In genomic region chr7:23712368-23713284, GRCh38 we compare ENCODE assay signal across 7 cellular contexts. TPM values are rescaled to one million over a fixed set of nuclear protein-coding genes. Genes with fewer than 3 reads are reported as not detected.
A peak's percentile ranks its signal among the peaks of the same experiment; 100 is the strongest.
DNase-seq lines count a peak whose midpoint lies in the region; ATAC-seq and TF ChIP-seq lines count a peak whose summit lies in the region.

No MANE protein-coding gene starts in this region.

- no peaks in the 10 kb centered on the region for H3F3A ChIP-seq in SU-DHL-6 (ENCODE audit: insufficient read depth)

- no peak overlapping the region for H3K4me2 ChIP-seq in SU-DHL-6 (ENCODE audit: low read depth, low read length, poor library complexity, severe bottlenecking)

- H3K36me3 ChIP-seq in SU-DHL-6 (ENCODE audit: low read length): no peaks in the 10 kb centered on the region

- no peak overlapping the region for H3K4me3 ChIP-seq in SU-DHL-6 (ENCODE audit: insufficient read depth, low read length, poor library complexity, severe bottlenecking)

- H3K79me2 ChIP-seq in SU-DHL-6 (ENCODE audit: insufficient read depth, low read length): no peaks in the 10 kb centered on the region

- peak; percentile 44 for TF ChIP-seq CTCF in SU-DHL-6 (IDR thresholded peaks at IDR 0.05; ENCODE audit: insufficient read depth, low read length, poor library complexity, severe bottlenecking)

- no peaks in the 10 kb centered on the region for H4K20me1 ChIP-seq in SU-DHL-6 (ENCODE audit: low read depth, low read length)

- no peaks in the 10 kb centered on the region for H3K9me3 ChIP-seq in SU-DHL-6 (ENCODE audit: insufficient read depth, low read length)

- H3K9ac ChIP-seq in SU-DHL-6 (ENCODE audit: low read length): no peak overlapping the region

- H3K27ac ChIP-seq in SU-DHL-6 (ENCODE audit: low read depth, low read length): no peak overlapping the region

- no peaks in the 10 kb centered on the region for H3K27me3 ChIP-seq in SU-DHL-6 (ENCODE audit: low read length)

- H2AFZ ChIP-seq in SU-DHL-6 (ENCODE audit: low read depth, low read length, severe bottlenecking): no peak overlapping the region

- ATAC-seq in HG02970 (IDR thresholded peaks at IDR 0.05; ENCODE audit: low FRiP score, unreplicated experiment): no peak

- H3K9me2 ChIP-seq in SU-DHL-6 (replicated peaks; ENCODE audit: insufficient read depth, low read length): no peaks in the 10 kb centered on the region

- DNase-seq in GM04504 (ENCODE audit: low read depth): peak; percentile 42
- DNase-seq in MV-4-11 (lab: John Stamatoyannopoulos, UW): peak; percentile 26
- DNase-seq in foreskin melanocyte: peak; percentile 44
- peak; percentile 13 for DNase-seq in pulmonary artery endothelial cell (ENCODE audit: low read depth, low spot score)
- no peak for DNase-seq in activated CD4-positive, alpha-beta T cell treated with anti-CD3 and anti-CD28 coated beads, Interleukin-2, amount 50 U/mL, for 4 hours

RNA-seq across cellular contexts. Expression of gene STK31, which starts 2.6 kb away (rescaled TPM):
- 0.07 TPM in 1 of 2 replicates, not detected in the other for total RNA-seq in pulmonary artery endothelial cell

RNA-seq across cellular contexts. Expression of gene FAM221A, which starts 32.6 kb away (rescaled TPM):
- 5.3 and 8.4 TPM in 2 replicates for total RNA-seq in pulmonary artery endothelial cell

Comparison
In these comparisons a context has a peak if more than half of its experiments do, and no peak if none do; other contexts are left out.
1. DNase-seq: peak in GM04504 (single experiment), MV-4-11 (single experiment), foreskin melanocyte (single experiment) and pulmonary artery endothelial cell (single experiment); none in activated CD4-positive, alpha-beta T cell treated with anti-CD3 and anti-CD28 coated beads, Interleukin-2, amount 50 U/mL, for 4 hours (0 of 2).